Comparison of ENCODE assay signal across 1 cellular context in genomic region chr11:71477637-71478011, GRCh38.
TF ChIP-seq lines count a peak whose summit lies in the region.

No MANE protein-coding gene starts in this region.

TF ChIP-seq in GM23338, 12 proteins besides CTCF, POLR2A, EP300 and RAD21 (continued from another document):
- no peak for TF ChIP-seq JUNB (IDR thresholded peaks at IDR 0.05; ENCODE audit: unreplicated experiment)
- no peak for TF ChIP-seq EZH2 (IDR thresholded peaks at IDR 0.05; ENCODE audit: low read depth, unreplicated experiment)
- TF ChIP-seq ZNF331 (CRISPR knock-in tag; IDR thresholded peaks at IDR 0.05; ENCODE audit: low read depth), result no peak
- no peak for TF ChIP-seq ZNF462 (CRISPR knock-in tag; IDR thresholded peaks at IDR 0.05)
